Comparison of ENCODE assay signal across 8 cellular contexts in the genomic region with DNA sequence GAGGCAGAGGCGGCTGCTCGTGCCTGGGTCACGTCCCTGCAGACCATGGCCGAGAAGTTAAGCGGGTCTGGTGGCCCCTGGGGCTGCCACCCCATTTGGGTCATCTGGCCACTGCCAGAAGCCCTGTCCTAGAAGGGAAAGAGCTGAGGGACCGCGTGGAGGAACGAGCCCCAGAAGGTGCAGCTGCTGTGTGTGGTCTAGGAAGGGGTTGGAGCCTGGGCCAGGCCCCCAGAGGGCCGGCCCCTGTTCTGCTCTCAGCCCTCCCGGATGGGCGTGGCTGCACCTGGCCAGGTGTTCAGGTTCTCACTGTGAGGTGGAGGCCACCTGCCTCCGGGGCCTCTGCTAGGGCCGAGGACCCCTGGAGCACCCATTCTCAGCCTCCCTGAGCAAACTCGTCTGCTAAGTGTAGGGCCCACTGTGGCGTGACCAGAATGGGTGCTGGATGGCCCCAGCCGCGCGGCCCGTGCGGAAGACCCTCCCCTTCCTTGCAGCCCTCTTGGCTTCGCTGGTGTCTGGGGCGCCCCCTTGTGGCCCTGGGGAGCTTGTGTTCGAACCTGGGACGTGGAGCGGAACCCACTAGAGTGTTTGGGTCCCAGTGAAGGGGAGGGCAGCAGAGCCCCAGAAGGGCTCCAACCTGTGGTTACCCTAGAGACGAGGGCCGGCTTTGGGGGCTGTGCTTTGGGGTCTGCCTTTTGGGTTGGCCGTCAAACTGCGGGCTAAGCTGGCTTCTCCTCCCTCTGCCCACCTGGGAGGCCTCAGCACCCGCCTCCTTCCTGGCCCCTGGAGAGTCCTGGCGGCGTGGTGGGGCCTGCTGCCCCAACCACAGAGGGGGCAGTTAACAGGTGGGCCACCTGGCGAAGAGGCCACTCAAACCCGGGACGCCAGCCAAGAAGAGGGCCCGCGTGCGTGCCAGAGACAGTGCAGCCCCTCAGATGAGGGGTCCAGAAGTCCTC. TPM values are rescaled to one million over a fixed set of nuclear protein-coding genes. Genes with fewer than 3 reads are reported as not detected.
A peak's percentile ranks its signal among the peaks of the same experiment; 100 is the strongest.
DNase-seq lines count a peak whose midpoint lies in the region; ATAC-seq and TF ChIP-seq lines count a peak whose summit lies in the region.

No MANE protein-coding gene starts in this region.

- peak overlapping the region; percentile 51 to 63 for H3K9ac ChIP-seq in colonic mucosa (ENCODE audit: low read depth in 2 of 2, low read length in 2 of 2)
- H3K9ac ChIP-seq in liver (ENCODE audit: low read depth in 1 of 2, low read length in 2 of 2): no peak overlapping the region

- CTCF ChIA-PET in AG04450 (lab: Charles Lee): interaction anchor here (0.6 to 1.5 kb wide), 4 partner anchors 34 to 146 kb away, joined by 3 to 7 read pairs (median 4); no protein-coding TSS in a partner anchor

- intact Hi-C loops in colonic mucosa (cut with DNase I): no loop called here

- peak overlapping the region; percentile 63 for H3K4me3 ChIP-seq in AG04450 (ENCODE audit: low read depth, low read length)
- peak overlapping the region; percentile 74 for H3K4me3 ChIP-seq in colonic mucosa
- peak overlapping the region in 1 of 3 donors; percentile 69 for H3K4me3 ChIP-seq in liver (ENCODE audit: low read depth in 1 of 3, low read length in 3 of 3)

- DNase-seq in AG04450 (ENCODE audit: low read depth, low spot score) (peak; percentile 16), H4 (ENCODE audit: low spot score) (peak; percentile 42), NCI-H2227 (lab: John Stamatoyannopoulos, UW; ENCODE audit: unreplicated experiment) (peak; percentile 90), colonic mucosa (peak; percentile 81)
- peak; percentile 45 for DNase-seq in stimulated activated CD8-positive, alpha-beta memory T cell treated with anti-CD3 and anti-CD28 coated beads, Interleukin-12 subunit alpha, Interleukin-12 subunit beta, amount 100 ng/mL, for 4 hours (ENCODE audit: low read depth)

- H3K27me3 ChIP-seq in AG04450 (ENCODE audit: control insufficient read depth, insufficient read depth, low read length) (no peaks in the 10 kb centered on the region), colonic mucosa (no peaks in the 10 kb centered on the region), liver (ENCODE audit: control insufficient read depth in 4 of 4, insufficient read depth in 4 of 4, low read length in 3 of 4) (no peaks in the 10 kb centered on the region)

- peak in 1 of 2 donors; percentile 61 for TF ChIP-seq RAD21 in liver (IDR thresholded peaks at IDR 0.05)

- H3K4me1 ChIP-seq in colonic mucosa: peaks cover 7% of the 10 kb centered on the region
- H3K4me1 ChIP-seq in liver (ENCODE audit: control insufficient read depth in 4 of 4, insufficient read depth in 4 of 4, low read length in 3 of 4): peaks cover 10 to 18% (median 14%) of the 10 kb centered on the region in 4 donors

- H3K36me3 ChIP-seq in colonic mucosa (no peaks in the 10 kb centered on the region), liver (ENCODE audit: control insufficient read depth in 4 of 4, insufficient read depth in 3 of 4, low read depth in 1 of 4, low read length in 3 of 4) (no peaks in the 10 kb centered on the region)

- TF ChIP-seq CTCF in AG04450 (IDR thresholded peaks at IDR 0.05; ENCODE audit: low read depth, low read length): peak; percentile 77
- peak; percentile 56 for TF ChIP-seq CTCF in colonic mucosa (IDR thresholded peaks at IDR 0.05)
- TF ChIP-seq CTCF in liver (IDR thresholded peaks at IDR 0.05; ENCODE audit: low read depth, low read length, missing input control): peak; percentile 37

- 51% methylated on average over 38 of the region's 38 CpGs for WGBS in liver

- POLR2A ChIA-PET in AG04450 (lab: Yijun Ruan, JAX): interaction anchor here (0.6 kb wide), 1 partner anchor 26 kb away, joined by 3 read pairs; no protein-coding TSS in a partner anchor

- H3K9me3 ChIP-seq in AG04450 (ENCODE audit: control insufficient read depth, insufficient read depth, low read length) (peaks cover 3% of the 10 kb centered on the region; the same call in 1 of the 2 replicates), colonic mucosa (no peaks in the 10 kb centered on the region), liver (ENCODE audit: control insufficient read depth in 4 of 4, low read length in 3 of 4) (no peaks in the 10 kb centered on the region)

- ATAC-seq in activated CD4-positive, CD25-positive, alpha-beta regulatory T cell treated with anti-CD3 and anti-CD28 coated beads, Interleukin-2, amount 50 U/mL, for 24 hours: peak; percentile 50 to 59
- no peak for ATAC-seq in HG03354 (IDR thresholded peaks at IDR 0.05; ENCODE audit: poor library complexity, severe bottlenecking, unreplicated experiment)

- H3K27ac ChIP-seq in AG04450 (ENCODE audit: low read depth, low read length) (no peak overlapping the region), colonic mucosa (no peak overlapping the region), liver (ENCODE audit: low read depth in 1 of 2, low read length in 2 of 2) (no peak overlapping the region)

TF ChIP-seq in liver, 16 proteins besides CTCF, POLR2A, EP300 and RAD21:
- TF ChIP-seq, protein P1, sequence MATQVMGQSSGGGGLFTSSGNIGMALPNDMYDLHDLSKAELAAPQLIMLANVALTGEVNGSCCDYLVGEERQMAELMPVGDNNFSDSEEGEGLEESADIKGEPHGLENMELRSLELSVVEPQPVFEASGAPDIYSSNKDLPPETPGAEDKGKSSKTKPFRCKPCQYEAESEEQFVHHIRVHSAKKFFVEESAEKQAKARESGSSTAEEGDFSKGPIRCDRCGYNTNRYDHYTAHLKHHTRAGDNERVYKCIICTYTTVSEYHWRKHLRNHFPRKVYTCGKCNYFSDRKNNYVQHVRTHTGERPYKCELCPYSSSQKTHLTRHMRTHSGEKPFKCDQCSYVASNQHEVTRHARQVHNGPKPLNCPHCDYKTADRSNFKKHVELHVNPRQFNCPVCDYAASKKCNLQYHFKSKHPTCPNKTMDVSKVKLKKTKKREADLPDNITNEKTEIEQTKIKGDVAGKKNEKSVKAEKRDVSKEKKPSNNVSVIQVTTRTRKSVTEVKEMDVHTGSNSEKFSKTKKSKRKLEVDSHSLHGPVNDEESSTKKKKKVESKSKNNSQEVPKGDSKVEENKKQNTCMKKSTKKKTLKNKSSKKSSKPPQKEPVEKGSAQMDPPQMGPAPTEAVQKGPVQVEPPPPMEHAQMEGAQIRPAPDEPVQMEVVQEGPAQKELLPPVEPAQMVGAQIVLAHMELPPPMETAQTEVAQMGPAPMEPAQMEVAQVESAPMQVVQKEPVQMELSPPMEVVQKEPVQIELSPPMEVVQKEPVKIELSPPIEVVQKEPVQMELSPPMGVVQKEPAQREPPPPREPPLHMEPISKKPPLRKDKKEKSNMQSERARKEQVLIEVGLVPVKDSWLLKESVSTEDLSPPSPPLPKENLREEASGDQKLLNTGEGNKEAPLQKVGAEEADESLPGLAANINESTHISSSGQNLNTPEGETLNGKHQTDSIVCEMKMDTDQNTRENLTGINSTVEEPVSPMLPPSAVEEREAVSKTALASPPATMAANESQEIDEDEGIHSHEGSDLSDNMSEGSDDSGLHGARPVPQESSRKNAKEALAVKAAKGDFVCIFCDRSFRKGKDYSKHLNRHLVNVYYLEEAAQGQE (IDR thresholded peaks at IDR 0.05): no peak
- TF ChIP-seq GABPA (IDR thresholded peaks at IDR 0.05 in 1 of 2, conservative IDR thresholded peaks at IDR 0.05 in 1 of 2): no peak
- no peak for TF ChIP-seq YY1 (IDR thresholded peaks at IDR 0.05)
- no peak for TF ChIP-seq JUND (IDR thresholded peaks at IDR 0.05)
- no peak for TF ChIP-seq RXRA (IDR thresholded peaks at IDR 0.05)
- no peak for TF ChIP-seq FOXA1 (IDR thresholded peaks at IDR 0.05)
- no peak for TF ChIP-seq EGR1 (IDR thresholded peaks at IDR 0.05; ENCODE audit: low read depth in 2 of 2)
TF ChIP-seq in liver: peak in this region for 0.

RNA-seq across cellular contexts. Expression of gene LRCOL1, which starts 49.3 kb away (rescaled TPM):
- polyA plus RNA-seq in AG04450 (2011; rRNA removed) (0.11 and 0.35 TPM in 2 replicates), liver (10 to 100 TPM in 1 of 2 donors, 1 to 10 TPM in 1; 5.9 to 40.7 TPM)
- polyA minus RNA-seq in AG04450 (2011; rRNA and poly(A)+ RNA removed): not detected in 2 replicates
- total RNA-seq in H4 (2014; rRNA removed; shearing (Covaris generic)): not detected in 2 replicates
- total RNA-seq in colonic mucosa (under 1 TPM in 1 of 2 donors, not detected in 1; 0.47 TPM), liver (1 to 10 TPM in 1 of 2 donors, not detected in 1; 2.6 TPM)

RNA-seq across cellular contexts. Expression of gene P2RX2, which starts 57.5 kb away (rescaled TPM):
- polyA plus RNA-seq in AG04450 (2011; rRNA removed) (not detected in 2 replicates), liver (not detected)
- polyA minus RNA-seq in AG04450 (2011; rRNA and poly(A)+ RNA removed): not detected in 2 replicates
- not detected in 2 replicates for total RNA-seq in H4 (2014; rRNA removed; shearing (Covaris generic))
- total RNA-seq in colonic mucosa (under 1 TPM in 1 of 2 donors, not detected in 1; 0.24 TPM), liver (not detected)

Comparison
In these comparisons a context has a peak if more than half of its experiments do, and no peak if none do; other contexts are left out.
1. DNase-seq: peak in every context shown above with its lines; median percentile 90 in NCI-H2227; 81 in colonic mucosa; 45 in stimulated activated CD8-positive, alpha-beta memory T cell treated with anti-CD3 and anti-CD28 coated beads, Interleukin-12 subunit alpha, Interleukin-12 subunit beta, amount 100 ng/mL, for 4 hours; 42 in H4; 16 in AG04450.
2. H3K9ac ChIP-seq: peak in colonic mucosa (2 of 2); none in liver (0 of 2).
3. Peak in every context shown above with its lines, with median percentiles within 50 percentile points of each other: CTCF ChIP-seq.